In genomic region chr1:15384301-15384901, GRCh38 we compare ENCODE assay signal across 9 cellular contexts. TPM values are rescaled to one million over a fixed set of nuclear protein-coding genes. Genes with fewer than 3 reads are reported as not detected.
DNase-seq lines count a peak whose midpoint lies in the region; ATAC-seq and TF ChIP-seq lines count a peak whose summit lies in the region.
"Had no signal": no experiment of that assay in that cellular context is flagged by ENCODE, and none has a peak within 500 bp of the region (broad histone marks: within the 10 kb centered on the region; RNA-seq: fewer than 3 reads in every experiment).

No MANE protein-coding gene starts in this region.

- no peaks in the 10 kb centered on the region for H3K36me3 Mint-ChIP-seq in dendritic cell treated with granulocyte-macrophage colony-stimulating factor and Interleukin-4, amounts not matched to agents 40 ng/mL and 50 ng/mL, for 4 days (ENCODE audit: low read depth)

- peaks cover 27% of the 10 kb centered on the region for H3K4me1 Mint-ChIP-seq in dendritic cell treated with granulocyte-macrophage colony-stimulating factor and Interleukin-4, amounts not matched to agents 40 ng/mL and 50 ng/mL, for 4 days (ENCODE audit: low read depth)

- no peak for TF ChIP-seq POLR2A in esophagus muscularis mucosa (IDR thresholded peaks at IDR 0.05; ENCODE audit: low read depth)
- TF ChIP-seq POLR2A in uterus (IDR thresholded peaks at IDR 0.05) = no peak

- peak overlapping the region; percentile 41 for H3K4me3 Mint-ChIP-seq in dendritic cell treated with granulocyte-macrophage colony-stimulating factor and Interleukin-4, amounts not matched to agents 40 ng/mL and 50 ng/mL, for 4 days

- peak in 50 of 56 donors; percentile 1 to 74 (median 40) for DNase-seq in nucleus accumbens (lab: John Stamatoyannopoulos, UW)
- no peak for DNase-seq in esophagus muscularis mucosa (ENCODE audit: extremely low spot score)
- DNase-seq in uterus = no peak
- no peak for DNase-seq in amniotic stem cell (lab: John Stamatoyannopoulos, UW)
- DNase-seq: NCI-H2029 treated with DMSO at 0.1 percent for 48 hours had no signal

- H3K4me1 ChIP-seq in esophagus muscularis mucosa (peaks cover 0 to 14% (median 6%) of the 10 kb centered on the region in 4 donors), uterus (no peaks in the 10 kb centered on the region)

- H3K27ac ChIP-seq in esophagus muscularis mucosa (replicated peaks in 1 of 4) = no peak overlapping the region
- no peak overlapping the region for H3K27ac ChIP-seq in uterus

- peak overlapping the region; percentile 39 for H3K27ac Mint-ChIP-seq in dendritic cell treated with granulocyte-macrophage colony-stimulating factor and Interleukin-4, amounts not matched to agents 40 ng/mL and 50 ng/mL, for 4 days

- H3K9me3 Mint-ChIP-seq in dendritic cell treated with granulocyte-macrophage colony-stimulating factor and Interleukin-4, amounts not matched to agents 40 ng/mL and 50 ng/mL, for 4 days = no peaks in the 10 kb centered on the region

- ATAC-seq in GM18517 (IDR thresholded peaks at IDR 0.05; ENCODE audit: unreplicated experiment) (peak; percentile 63), HG03432 (IDR thresholded peaks at IDR 0.05; ENCODE audit: unreplicated experiment) (peak; percentile 72), HG03565 (IDR thresholded peaks at IDR 0.05; ENCODE audit: unreplicated experiment) (no peak)

- H3K27me3 ChIP-seq in esophagus muscularis mucosa (no peaks in the 10 kb centered on the region), uterus (no peaks in the 10 kb centered on the region)

- peaks cover 74% of the 10 kb centered on the region for H3K27me3 Mint-ChIP-seq in dendritic cell treated with granulocyte-macrophage colony-stimulating factor and Interleukin-4, amounts not matched to agents 40 ng/mL and 50 ng/mL, for 4 days

- 81% methylated on average over 13 of the region's 20 CpGs for WGBS in esophagus muscularis mucosa

- H3K4me3 ChIP-seq in esophagus muscularis mucosa (no peak overlapping the region), uterus (no peak overlapping the region)

- H3K36me3 ChIP-seq in esophagus muscularis mucosa (no peaks in the 10 kb centered on the region), uterus (no peaks in the 10 kb centered on the region)

- TF ChIP-seq EP300 in esophagus muscularis mucosa (IDR thresholded peaks at IDR 0.05) = no peak

- intact Hi-C loops in dendritic cell treated with granulocyte-macrophage colony-stimulating factor and Interleukin-4, amounts not matched to agents 40 ng/mL and 50 ng/mL, for 4 days (cut with micrococcal nuclease) = no loop called here
- intact Hi-C loops in esophagus muscularis mucosa (cut with DNase I) (no loop called here), uterus (cut with DNase I; ENCODE audit: low total_unique reads) (no loop called here)

- H3K9me3 ChIP-seq in esophagus muscularis mucosa (no peaks in the 10 kb centered on the region), uterus (no peaks in the 10 kb centered on the region)

- no peak for TF ChIP-seq CTCF in esophagus muscularis mucosa (IDR thresholded peaks at IDR 0.05)
- TF ChIP-seq CTCF in uterus (IDR thresholded peaks at IDR 0.05) = no peak

RNA-seq across cellular contexts. Expression of gene EFHD2, which starts 25.3 kb away (rescaled TPM):
- total RNA-seq in esophagus muscularis mucosa (10 to 100 TPM; 30.3 to 57.4 (median 55.2) TPM), uterus (10 to 100 TPM; 12.1 to 32.5 (median 20.4) TPM)

RNA-seq across cellular contexts. Expression of gene CTRC, which starts 53.8 kb away (rescaled TPM):
- under 1 TPM in 1 of 4 donors, not detected in 3; 0.66 TPM for total RNA-seq in esophagus muscularis mucosa
- 1 to 10 TPM in 1 of 4 donors, not detected in 3; 1.1 TPM for total RNA-seq in uterus

Comparison
In these comparisons a context has a peak if more than half of its experiments do, and no peak if none do; other contexts are left out.
1. DNase-seq: peak in nucleus accumbens (50 of 56); none in esophagus muscularis mucosa (single experiment), uterus (0 of 2) and amniotic stem cell (single experiment).